In the genomic region with DNA sequence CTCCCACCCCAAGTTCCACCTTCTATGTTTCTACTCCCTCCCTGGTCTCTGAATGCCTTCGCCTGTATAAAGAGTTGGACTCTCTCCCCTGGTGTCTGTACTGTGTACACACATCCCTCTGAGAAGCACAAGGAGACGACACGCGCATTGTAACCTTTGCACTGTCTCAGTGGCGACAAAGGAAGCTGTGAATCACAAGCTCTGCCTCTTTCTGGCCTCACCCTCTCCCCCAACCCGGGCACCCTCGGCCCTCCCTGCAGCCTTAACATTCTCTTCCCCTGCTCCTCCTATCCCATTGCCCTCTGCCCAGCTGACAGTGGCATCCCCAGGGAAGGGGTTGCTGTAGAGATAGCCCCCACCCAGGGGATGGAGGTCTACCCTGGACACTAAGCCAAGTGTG, we compare ENCODE assay signal across 1 cellular context.
TF ChIP-seq lines count a peak whose summit lies in the region.

No MANE protein-coding gene starts in this region.

TF ChIP-seq in HepG2, 621 proteins besides CTCF, POLR2A, EP300 and RAD21 (continued from another document and continues in another):
- TF ChIP-seq SNAPC4 (CRISPR knock-in tag; IDR thresholded peaks at IDR 0.05) (no peak), ZSCAN12 (CRISPR knock-in tag; IDR thresholded peaks at IDR 0.05) (no peak), ZKSCAN1 (IDR thresholded peaks at IDR 0.05; ENCODE audit: low read length) (no peak), ZNF367 (CRISPR knock-in tag; IDR thresholded peaks at IDR 0.05; ENCODE audit: borderline replicate concordance) (no peak), ZBTB34 (CRISPR knock-in tag; IDR thresholded peaks at IDR 0.05) (no peak), ZNF335 (CRISPR knock-in tag; IDR thresholded peaks at IDR 0.05) (peak; percentile 40; the same call in 1 of the 2 replicates), ZNF510 (CRISPR knock-in tag; IDR thresholded peaks at IDR 0.05; ENCODE audit: low read depth) (no peak), GTF3A (CRISPR knock-in tag; conservative IDR thresholded peaks at IDR 0.05) (no peak), MYNN (CRISPR knock-in tag; IDR thresholded peaks at IDR 0.05; ENCODE audit: low read depth) (no peak), PRDM15 (CRISPR knock-in tag; IDR thresholded peaks at IDR 0.05) (no peak), GPBP1L1 (CRISPR knock-in tag; IDR thresholded peaks at IDR 0.05) (no peak), ZNF253 (CRISPR knock-in tag; IDR thresholded peaks at IDR 0.05; ENCODE audit: borderline replicate concordance) (no peak), RARG (CRISPR knock-in tag; IDR thresholded peaks at IDR 0.05; ENCODE audit: low read depth) (no peak), ZFYVE20 (CRISPR knock-in tag; IDR thresholded peaks at IDR 0.05; ENCODE audit: borderline replicate concordance, low read depth) (no peak), KLF12 (CRISPR knock-in tag; IDR thresholded peaks at IDR 0.05; ENCODE audit: borderline replicate concordance) (no peak), ZC3H4 (CRISPR knock-in tag; IDR thresholded peaks at IDR 0.05; ENCODE audit: borderline replicate concordance) (no peak), ZNF101 (CRISPR knock-in tag; IDR thresholded peaks at IDR 0.05; ENCODE audit: borderline replicate concordance, low read depth) (no peak), NPAS2 (CRISPR knock-in tag; IDR thresholded peaks at IDR 0.05; ENCODE audit: borderline replicate concordance) (no peak), HIVEP1 (CRISPR knock-in tag; IDR thresholded peaks at IDR 0.05) (no peak), ZMYM4 (CRISPR knock-in tag; IDR thresholded peaks at IDR 0.05) (no peak), BATF2 (CRISPR knock-in tag; IDR thresholded peaks at IDR 0.05) (no peak), TSC22D2 (CRISPR knock-in tag; IDR thresholded peaks at IDR 0.05; ENCODE audit: borderline replicate concordance) (no peak), FOXA3 (CRISPR knock-in tag; IDR thresholded peaks at IDR 0.05) (peak; percentile 85), ZSCAN29 (CRISPR knock-in tag; conservative IDR thresholded peaks at IDR 0.05) (no peak), PRPF4 (IDR thresholded peaks at IDR 0.05; ENCODE audit: low read depth, low read length, poor library complexity, severe bottlenecking) (no peak), GABPA (IDR thresholded peaks at IDR 0.05; ENCODE audit: low read depth, low read length) (no peak), GABPA (CRISPR knock-in tag; IDR thresholded peaks at IDR 0.05; ENCODE audit: low read depth) (peak; percentile 53; the same call in 1 of the 2 replicates), AKAP8 (CRISPR knock-in tag; IDR thresholded peaks at IDR 0.05) (no peak)
- TF ChIP-seq, protein P1, sequence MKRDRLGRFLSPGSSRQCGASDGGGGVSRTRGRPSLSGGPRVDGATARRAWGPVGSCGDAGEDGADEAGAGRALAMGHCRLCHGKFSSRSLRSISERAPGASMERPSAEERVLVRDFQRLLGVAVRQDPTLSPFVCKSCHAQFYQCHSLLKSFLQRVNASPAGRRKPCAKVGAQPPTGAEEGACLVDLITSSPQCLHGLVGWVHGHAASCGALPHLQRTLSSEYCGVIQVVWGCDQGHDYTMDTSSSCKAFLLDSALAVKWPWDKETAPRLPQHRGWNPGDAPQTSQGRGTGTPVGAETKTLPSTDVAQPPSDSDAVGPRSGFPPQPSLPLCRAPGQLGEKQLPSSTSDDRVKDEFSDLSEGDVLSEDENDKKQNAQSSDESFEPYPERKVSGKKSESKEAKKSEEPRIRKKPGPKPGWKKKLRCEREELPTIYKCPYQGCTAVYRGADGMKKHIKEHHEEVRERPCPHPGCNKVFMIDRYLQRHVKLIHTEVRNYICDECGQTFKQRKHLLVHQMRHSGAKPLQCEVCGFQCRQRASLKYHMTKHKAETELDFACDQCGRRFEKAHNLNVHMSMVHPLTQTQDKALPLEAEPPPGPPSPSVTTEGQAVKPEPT (CRISPR knock-in tag; IDR thresholded peaks at IDR 0.05; ENCODE audit: low read depth): no peak
- TF ChIP-seq, protein P2, sequence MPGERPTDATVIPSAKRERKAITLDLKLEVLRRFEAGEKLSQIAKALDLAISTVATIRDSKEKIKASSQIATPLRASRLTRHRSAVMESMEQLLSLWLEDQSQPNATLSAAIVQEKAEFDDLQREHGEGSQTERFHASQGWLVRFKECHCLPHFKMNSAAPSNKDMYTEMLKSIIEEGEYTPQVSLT (CRISPR knock-in tag; IDR thresholded peaks at IDR 0.05; ENCODE audit: borderline replicate concordance, low read depth): no peak
- TF ChIP-seq, protein P3, sequence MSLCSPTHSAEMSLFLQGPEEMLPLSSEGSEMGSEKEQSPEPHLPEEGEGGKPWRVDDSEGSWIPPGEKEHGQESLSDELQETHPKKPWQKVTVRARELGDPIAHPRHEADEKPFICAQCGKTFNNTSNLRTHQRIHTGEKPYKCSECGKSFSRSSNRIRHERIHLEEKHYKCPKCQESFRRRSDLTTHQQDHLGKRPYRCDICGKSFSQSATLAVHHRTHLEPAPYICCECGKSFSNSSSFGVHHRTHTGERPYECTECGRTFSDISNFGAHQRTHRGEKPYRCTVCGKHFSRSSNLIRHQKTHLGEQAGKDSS (CRISPR knock-in tag; IDR thresholded peaks at IDR 0.05; ENCODE audit: borderline replicate concordance, low read depth): no peak; the same call in 1 of the 2 replicates
- TF ChIP-seq, protein P4, sequence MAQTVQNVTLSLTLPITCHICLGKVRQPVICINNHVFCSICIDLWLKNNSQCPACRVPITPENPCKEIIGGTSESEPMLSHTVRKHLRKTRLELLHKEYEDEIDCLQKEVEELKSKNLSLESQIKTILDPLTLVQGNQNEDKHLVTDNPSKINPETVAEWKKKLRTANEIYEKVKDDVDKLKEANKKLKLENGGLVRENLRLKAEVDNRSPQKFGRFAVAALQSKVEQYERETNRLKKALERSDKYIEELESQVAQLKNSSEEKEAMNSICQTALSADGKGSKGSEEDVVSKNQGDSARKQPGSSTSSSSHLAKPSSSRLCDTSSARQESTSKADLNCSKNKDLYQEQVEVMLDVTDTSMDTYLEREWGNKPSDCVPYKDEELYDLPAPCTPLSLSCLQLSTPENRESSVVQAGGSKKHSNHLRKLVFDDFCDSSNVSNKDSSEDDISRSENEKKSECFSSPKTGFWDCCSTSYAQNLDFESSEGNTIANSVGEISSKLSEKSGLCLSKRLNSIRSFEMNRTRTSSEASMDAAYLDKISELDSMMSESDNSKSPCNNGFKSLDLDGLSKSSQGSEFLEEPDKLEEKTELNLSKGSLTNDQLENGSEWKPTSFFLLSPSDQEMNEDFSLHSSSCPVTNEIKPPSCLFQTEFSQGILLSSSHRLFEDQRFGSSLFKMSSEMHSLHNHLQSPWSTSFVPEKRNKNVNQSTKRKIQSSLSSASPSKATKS (CRISPR knock-in tag; IDR thresholded peaks at IDR 0.05): no peak
- TF ChIP-seq, protein P5, sequence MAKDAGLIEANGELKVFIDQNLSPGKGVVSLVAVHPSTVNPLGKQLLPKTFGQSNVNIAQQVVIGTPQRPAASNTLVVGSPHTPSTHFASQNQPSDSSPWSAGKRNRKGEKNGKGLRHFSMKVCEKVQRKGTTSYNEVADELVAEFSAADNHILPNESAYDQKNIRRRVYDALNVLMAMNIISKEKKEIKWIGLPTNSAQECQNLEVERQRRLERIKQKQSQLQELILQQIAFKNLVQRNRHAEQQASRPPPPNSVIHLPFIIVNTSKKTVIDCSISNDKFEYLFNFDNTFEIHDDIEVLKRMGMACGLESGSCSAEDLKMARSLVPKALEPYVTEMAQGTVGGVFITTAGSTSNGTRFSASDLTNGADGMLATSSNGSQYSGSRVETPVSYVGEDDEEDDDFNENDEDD (CRISPR knock-in tag; IDR thresholded peaks at IDR 0.05; ENCODE audit: borderline replicate concordance): peak; percentile 61; the same call in 1 of the 2 replicates
